ENCODE assay signal across 7 cellular contexts in the genomic region with DNA sequence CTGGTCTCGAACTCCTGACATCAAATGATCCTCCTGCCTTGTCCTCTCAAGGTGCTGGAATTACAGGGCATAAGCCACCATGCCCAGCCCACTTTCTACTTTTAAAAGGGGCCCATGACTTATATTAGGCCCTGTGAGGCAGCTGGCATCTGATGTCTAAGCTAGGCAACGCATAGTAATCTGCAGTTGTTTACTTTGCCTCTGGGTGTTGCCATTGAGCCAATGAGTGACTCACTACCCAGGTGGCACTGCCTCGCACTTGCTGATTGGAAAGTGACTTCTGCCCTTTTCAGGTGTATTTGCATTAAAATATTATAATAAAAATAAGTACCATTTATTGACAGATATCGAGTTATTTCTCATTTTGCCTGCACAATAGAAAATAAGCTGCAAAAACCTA.
DNase-seq lines count a peak whose midpoint lies in the region; ATAC-seq and TF ChIP-seq lines count a peak whose summit lies in the region.

No MANE protein-coding gene starts in this region.

- no peak overlapping the region for H3K4me3 ChIP-seq in upper lobe of right lung

- no peak overlapping the region for H3K27ac ChIP-seq in upper lobe of right lung

- intact Hi-C loops in upper lobe of right lung (cut with DNase I) = no loop called here

- DNase-seq in EH (ENCODE audit: low read depth) (peak; percentile 21), NCI-H2196 treated with DMSO at 0.1 percent for 48 hours (lab: John Stamatoyannopoulos, UW; ENCODE audit: unreplicated experiment) (peak; percentile 22), dermis blood vessel endothelial cell (peak; percentile 63), upper lobe of right lung (no peak), amniotic stem cell (lab: John Stamatoyannopoulos, UW) (no peak)

- no peak for TF ChIP-seq CTCF in upper lobe of right lung (IDR thresholded peaks at IDR 0.05)

- H3K4me1 ChIP-seq in upper lobe of right lung = no peaks in the 10 kb centered on the region

- ATAC-seq in GM21381 (IDR thresholded peaks at IDR 0.05; ENCODE audit: unreplicated experiment) (peak; percentile 48), upper lobe of right lung (peak; percentile 79), HG02970 (IDR thresholded peaks at IDR 0.05; ENCODE audit: low FRiP score, unreplicated experiment) (no peak)

- no peaks in the 10 kb centered on the region for H3K27me3 ChIP-seq in upper lobe of right lung

- H3K36me3 ChIP-seq in upper lobe of right lung = no peaks in the 10 kb centered on the region

- no peaks in the 10 kb centered on the region for H3K9me3 ChIP-seq in upper lobe of right lung

Comparison
In these comparisons a context has a peak if more than half of its experiments do, and no peak if none do; other contexts are left out.
1. DNase-seq: peak in EH (single experiment), NCI-H2196 treated with DMSO at 0.1 percent for 48 hours (single experiment) and dermis blood vessel endothelial cell (single experiment); none in upper lobe of right lung (single experiment) and amniotic stem cell (single experiment).